ENCODE assay signal across 9 cellular contexts in genomic region chr5:157100140-157100679, GRCh38. TPM values are rescaled to one million over a fixed set of nuclear protein-coding genes. Genes with fewer than 3 reads are reported as not detected.
DNase-seq lines count a peak whose midpoint lies in the region; ATAC-seq, FAIRE-seq and TF ChIP-seq lines count a peak whose summit lies in the region.
"Had no signal": no experiment of that assay in that cellular context is flagged by ENCODE, and none has a peak within 500 bp of the region (broad histone marks: within the 10 kb centered on the region; RNA-seq: fewer than 3 reads in every experiment).

No MANE protein-coding gene starts in this region.

- DNase-seq in GM12891 (ENCODE audit: insufficient read length, low spot score) (no peak), mesenchymal stem cell (peak; percentile 82), activated gamma-delta T cell treated with Interleukin-2 at 50 U/mL for 16 hours (no peak), foreskin keratinocyte (no peak), esophagus squamous epithelium (lab: John Stamatoyannopoulos, UW) (no peak)
- DNase-seq in activated T-cell treated with anti-CD3 and anti-CD28 coated beads, Interleukin-2, amount 50 U/mL, for 4 hours: no peak
- DNase-seq in CD4-positive, alpha-beta memory T cell: no peak

- H2BK12ac ChIP-seq in mesenchymal stem cell (ENCODE audit: low read length in 2 of 2): no peak overlapping the region

- ATAC-seq in HG03442 (IDR thresholded peaks at IDR 0.05; ENCODE audit: unreplicated experiment) (peak; percentile 58), foreskin keratinocyte (no peak)
- peak; percentile 90 to 91 for ATAC-seq in activated T-cell treated with anti-CD3 and anti-CD28 coated beads, Interleukin-2, amount 50 U/mL, for 4 hours

- no peak overlapping the region for H2BK120ac ChIP-seq in mesenchymal stem cell (ENCODE audit: low read depth, low read length)

- H3K9me3 Mint-ChIP-seq in activated T-cell treated with anti-CD3 and anti-CD28 coated beads, Interleukin-2, amount 50 U/mL, for 4 hours: no peaks in the 10 kb centered on the region
- no peaks in the 10 kb centered on the region for H3K9me3 Mint-ChIP-seq in CD4-positive, alpha-beta memory T cell

- peaks cover 6% of the 10 kb centered on the region for H3K4me1 Mint-ChIP-seq in activated T-cell treated with anti-CD3 and anti-CD28 coated beads, Interleukin-2, amount 50 U/mL, for 4 hours (ENCODE audit: low read depth)
- H3K4me1 Mint-ChIP-seq in CD4-positive, alpha-beta memory T cell: peaks cover 0 to 2% (median 0%) of the 10 kb centered on the region in 4 donors

- intact Hi-C loops in CD4-positive, alpha-beta memory T cell (cut with micrococcal nuclease): no loop called here
- intact Hi-C loops in esophagus squamous epithelium (cut with DNase I): no loop called here

- H3K36me3 ChIP-seq in mesenchymal stem cell (ENCODE audit: control insufficient read depth in 1 of 2, insufficient read depth in 2 of 2, low read depth in 1 of 2, low read length in 2 of 2) (no peaks in the 10 kb centered on the region), esophagus squamous epithelium (no peaks in the 10 kb centered on the region)
- H3K36me3 ChIP-seq in CD4-positive, alpha-beta memory T cell (ENCODE audit: insufficient read depth, low read length): no peaks in the 10 kb centered on the region

- TF ChIP-seq CTCF in foreskin keratinocyte (conservative IDR thresholded peaks at IDR 0.05) (no peak), esophagus squamous epithelium (IDR thresholded peaks at IDR 0.05) (no peak)

- no peak overlapping the region for H3K27ac ChIP-seq in mesenchymal stem cell (ENCODE audit: low read length, poor library complexity, severe bottlenecking)
- H3K27ac ChIP-seq in CD4-positive, alpha-beta memory T cell (ENCODE audit: low read depth, low read length): no peak overlapping the region
- H3K27ac ChIP-seq in foreskin keratinocyte: no peak overlapping the region
- H3K27ac ChIP-seq in esophagus squamous epithelium: no peak overlapping the region

- CTCF ChIA-PET in CD4-positive, alpha-beta memory T cell (lab: Charles Lee; ENCODE audit: partially characterized antibody): no interaction called here

- H3K9me3 ChIP-seq in mesenchymal stem cell (ENCODE audit: control insufficient read depth, low read length): no peaks in the 10 kb centered on the region
- no peaks in the 10 kb centered on the region for H3K9me3 ChIP-seq in CD4-positive, alpha-beta memory T cell (ENCODE audit: control insufficient read depth in 1 of 2, low read length in 2 of 2)
- no peaks in the 10 kb centered on the region for H3K9me3 ChIP-seq in esophagus squamous epithelium

- peak overlapping the region; percentile 49 for H4K8ac ChIP-seq in mesenchymal stem cell (ENCODE audit: low read length)

- H2BK5ac ChIP-seq in mesenchymal stem cell (ENCODE audit: low read depth, low read length, poor library complexity, severe bottlenecking): no peak overlapping the region

- H3K4me1 ChIP-seq in mesenchymal stem cell (ENCODE audit: control insufficient read depth, insufficient read depth, low read depth, low read length) (no peaks in the 10 kb centered on the region), foreskin keratinocyte (no peaks in the 10 kb centered on the region), esophagus squamous epithelium (no peaks in the 10 kb centered on the region)
- no peaks in the 10 kb centered on the region for H3K4me1 ChIP-seq in CD4-positive, alpha-beta memory T cell (ENCODE audit: insufficient read depth, low read length)

- no peak overlapping the region for H3K14ac ChIP-seq in mesenchymal stem cell (ENCODE audit: low read length in 2 of 2)

- no peak overlapping the region for H3K23ac ChIP-seq in mesenchymal stem cell (ENCODE audit: low read length in 2 of 2)

- H2AK5ac ChIP-seq in mesenchymal stem cell (ENCODE audit: low read length, severe bottlenecking): peak overlapping the region; percentile 6

- H2AFZ ChIP-seq in mesenchymal stem cell (ENCODE audit: low read depth, low read length): no peak overlapping the region

- TF ChIP-seq POLR2A in GM12891 (IDR thresholded peaks at IDR 0.05; ENCODE audit: low read depth, low read length) (no peak), esophagus squamous epithelium (IDR thresholded peaks at IDR 0.05) (no peak)

- no peak overlapping the region for H3K4me2 ChIP-seq in mesenchymal stem cell (ENCODE audit: low read length, poor library complexity, severe bottlenecking)

- H3K4me3 ChIP-seq in mesenchymal stem cell (ENCODE audit: insufficient read depth in 1 of 2, low read depth in 1 of 2, low read length in 2 of 2) (no peak overlapping the region), esophagus squamous epithelium (no peak overlapping the region)
- no peak overlapping the region for H3K4me3 ChIP-seq in CD4-positive, alpha-beta memory T cell (ENCODE audit: low read length in 2 of 2)

- H3K27me3 ChIP-seq in mesenchymal stem cell (ENCODE audit: control insufficient read depth in 1 of 2, insufficient read depth in 1 of 2, low read length in 2 of 2) (no peaks in the 10 kb centered on the region), foreskin keratinocyte (no peaks in the 10 kb centered on the region), esophagus squamous epithelium (no peaks in the 10 kb centered on the region)
- H3K27me3 ChIP-seq in CD4-positive, alpha-beta memory T cell (ENCODE audit: insufficient read depth, low read length): no peaks in the 10 kb centered on the region

- peak; percentile 88 for FAIRE-seq in GM12891 (lab: Jason Lieb, UNC)

- H2BK15ac ChIP-seq in mesenchymal stem cell (ENCODE audit: low read depth, poor library complexity, severe bottlenecking): no peak overlapping the region

- WGBS in mesenchymal stem cell: 50% methylated on average over 2 of the region's 2 CpGs
- 55 to 63% methylated on average over 2 of the region's 2 CpGs for WGBS in esophagus squamous epithelium, 2 donors

- H3K36me3 Mint-ChIP-seq in activated T-cell treated with anti-CD3 and anti-CD28 coated beads, Interleukin-2, amount 50 U/mL, for 4 hours (ENCODE audit: insufficient read depth): peaks cover 4% of the 10 kb centered on the region
- peaks cover 0 to 9% of the 10 kb centered on the region in 2 donors for H3K36me3 Mint-ChIP-seq in CD4-positive, alpha-beta memory T cell

- no peak overlapping the region for H4K91ac ChIP-seq in mesenchymal stem cell (ENCODE audit: low read length)

- H3K27me3 Mint-ChIP-seq in activated T-cell treated with anti-CD3 and anti-CD28 coated beads, Interleukin-2, amount 50 U/mL, for 4 hours (ENCODE audit: low read depth): no peaks in the 10 kb centered on the region
- H3K27me3 Mint-ChIP-seq in CD4-positive, alpha-beta memory T cell: no peaks in the 10 kb centered on the region

- peak overlapping the region in 1 of 2 experiments; percentile 54 for H3K18ac ChIP-seq in mesenchymal stem cell (ENCODE audit: low read depth in 1 of 2, low read length in 2 of 2)

- H3K79me1 ChIP-seq in mesenchymal stem cell (replicated peaks; ENCODE audit: low read length, poor library complexity, severe bottlenecking): no peaks in the 10 kb centered on the region

- H3K4ac ChIP-seq in mesenchymal stem cell (ENCODE audit: low read depth in 1 of 2, low read length in 2 of 2): no peak overlapping the region

- no peak overlapping the region for H3K4me3 Mint-ChIP-seq in activated T-cell treated with anti-CD3 and anti-CD28 coated beads, Interleukin-2, amount 50 U/mL, for 4 hours
- H3K4me3 Mint-ChIP-seq in CD4-positive, alpha-beta memory T cell: no peak overlapping the region

- POLR2A ChIA-PET in CD4-positive, alpha-beta memory T cell (lab: Charles Lee; ENCODE audit: partially characterized antibody): no interaction called here

- H3K27ac Mint-ChIP-seq in CD4-positive, alpha-beta memory T cell: peak overlapping the region in 2 of 7 donors; percentile 36 to 49

- no peak overlapping the region for H3K9ac ChIP-seq in mesenchymal stem cell (ENCODE audit: low read length)

TF ChIP-seq in GM12891, 5 proteins besides CTCF, POLR2A, EP300 and RAD21:
- peak; percentile 70 for TF ChIP-seq SPI1 (IDR thresholded peaks at IDR 0.05; ENCODE audit: low read depth, low read length)
- TF ChIP-seq PAX5 (IDR thresholded peaks at IDR 0.05; ENCODE audit: insufficient read depth, low read length, severe bottlenecking): no peak
- no peak for TF ChIP-seq TAF1 (IDR thresholded peaks at IDR 0.05; ENCODE audit: low read depth, low read length)
- no peak for TF ChIP-seq POU2F2 (IDR thresholded peaks at IDR 0.05; ENCODE audit: low read depth, low read length)
- no peak for TF ChIP-seq POLR2AphosphoS5 (IDR thresholded peaks at IDR 0.05; ENCODE audit: low read depth, low read length)
TF ChIP-seq in GM12891: peak in this region for 1.

RNA-seq across cellular contexts. Expression of gene HAVCR2, which starts 8.6 kb away (rescaled TPM):
- 7.5 TPM for polyA plus RNA-seq in GM12891 (2012; ENCODE audit: low read depth, missing spikeins)
- total RNA-seq in activated T-cell treated with anti-CD3 and anti-CD28 coated beads, Interleukin-2, amount 50 U/mL, for 4 hours: 1 to 10 TPM; 3.4 to 8.9 (median 4.4) TPM
- polyA plus RNA-seq in mesenchymal stem cell (2013, experiment 1 of 2): 0.11 TPM
- 0.21 TPM for polyA plus RNA-seq in mesenchymal stem cell (2013, experiment 2 of 2)
- total RNA-seq in CD4-positive, alpha-beta memory T cell: 1 to 10 TPM; 2.7 to 4.5 TPM
- polyA plus RNA-seq in CD4-positive, alpha-beta memory T cell: 1 to 10 TPM; 4.9 to 8.4 TPM
- total RNA-seq in foreskin keratinocyte (not detected in 2 replicates), esophagus squamous epithelium (1 to 10 TPM in 3 of 4 donors, under 1 TPM in 1; 0.45 to 5.3 (median 3.5) TPM)
- not detected in 2 replicates for polyA plus RNA-seq in foreskin keratinocyte
- total RNA-seq: lung microvascular endothelial cell had no signal

RNA-seq across cellular contexts. Expression of gene HAVCR1, which starts 41.3 kb away (rescaled TPM):
- polyA plus RNA-seq in GM12891 (2012; ENCODE audit: low read depth, missing spikeins): not detected
- total RNA-seq in activated T-cell treated with anti-CD3 and anti-CD28 coated beads, Interleukin-2, amount 50 U/mL, for 4 hours: not detected
- polyA plus RNA-seq in mesenchymal stem cell (2013, experiment 1 of 2): 0.14 TPM
- polyA plus RNA-seq in mesenchymal stem cell (2013, experiment 2 of 2): not detected
- total RNA-seq in CD4-positive, alpha-beta memory T cell: 10 to 100 TPM in 1 of 2 experiments, 1 to 10 TPM in 1; 5.7 to 10.1 TPM
- polyA plus RNA-seq in CD4-positive, alpha-beta memory T cell: under 1 TPM; 0.91 TPM
- total RNA-seq in foreskin keratinocyte (not detected in 2 replicates), esophagus squamous epithelium (under 1 TPM in 1 of 4 donors, not detected in 3; 0.19 TPM)
- not detected in 2 replicates for polyA plus RNA-seq in foreskin keratinocyte
- total RNA-seq: lung microvascular endothelial cell had no signal

RNA-seq across cellular contexts. Expression of gene MED7, which starts 42.5 kb away (rescaled TPM):
- 15.3 TPM for polyA plus RNA-seq in GM12891 (2012; ENCODE audit: low read depth, missing spikeins)
- total RNA-seq in activated T-cell treated with anti-CD3 and anti-CD28 coated beads, Interleukin-2, amount 50 U/mL, for 4 hours: 1 to 10 TPM; 7.5 to 9.3 (median 9.1) TPM
- polyA plus RNA-seq in mesenchymal stem cell (2013, experiment 1 of 2): 11.1 TPM
- polyA plus RNA-seq in mesenchymal stem cell (2013, experiment 2 of 2): 11.6 TPM
- 10 to 100 TPM; 18.9 to 20.3 TPM for total RNA-seq in CD4-positive, alpha-beta memory T cell
- 10 to 100 TPM; 13.6 to 16.6 TPM for polyA plus RNA-seq in CD4-positive, alpha-beta memory T cell
- 9.6 and 10.9 TPM in 2 replicates for total RNA-seq in foreskin keratinocyte
- polyA plus RNA-seq in foreskin keratinocyte: 10.6 and 11.2 TPM in 2 replicates
- total RNA-seq in esophagus squamous epithelium: 1 to 10 TPM; 4.7 to 8.3 (median 6.9) TPM
